Comparison of ENCODE assay signal across 16 cellular contexts in genomic region chr3:58824777-58825176, GRCh38.
"Had no signal": no experiment of that assay in that cellular context is flagged by ENCODE, and none has a peak within 500 bp of the region (broad histone marks: within the 10 kb centered on the region; RNA-seq: fewer than 3 reads in every experiment).

No MANE protein-coding gene starts in this region.

- ATAC-seq: activated naive CD4-positive, alpha-beta T cell treated with anti-CD3 and anti-CD28 coated beads, Interleukin-2, amount 50 U/mL, for 72 hours; psoas muscle; sciatic nerve; stimulated activated memory B cell treated with anti-CD40 and anti-IgM and Interleukin-4, amounts not matched to agents 10 μg/mL and 1 μg/mL and 100 μg/mL, for 72 hours had no signal

- H3K27ac Mint-ChIP-seq: activated naive CD4-positive, alpha-beta T cell treated with anti-CD3 and anti-CD28 coated beads, Interleukin-2, amount 50 U/mL, for 72 hours; endodermal cell; neural progenitor cell; stimulated activated memory B cell treated with anti-CD40 and anti-IgM and Interleukin-4, amounts not matched to agents 10 μg/mL and 1 μg/mL and 100 μg/mL, for 72 hours had no signal

- H3K4me3 ChIP-seq: left ventricle myocardium inferior, neural progenitor cell, psoas muscle, smooth muscle cell, thoracic aorta, upper lobe of left lung had no signal

- H3K4me2 ChIP-seq: neural progenitor cell had no signal

- H3K36me3 Mint-ChIP-seq: activated naive CD4-positive, alpha-beta T cell treated with anti-CD3 and anti-CD28 coated beads, Interleukin-2, amount 50 U/mL, for 72 hours; naive B cell; neural progenitor cell; stimulated activated memory B cell treated with anti-CD40 and anti-IgM and Interleukin-4, amounts not matched to agents 10 μg/mL and 1 μg/mL and 100 μg/mL, for 72 hours had no signal

- H3K27ac ChIP-seq: foreskin keratinocyte, left ventricle myocardium inferior, neural progenitor cell, psoas muscle, thoracic aorta, upper lobe of left lung had no signal

- DNase-seq: activated CD4-positive, CD25-positive, alpha-beta regulatory T cell treated with anti-CD3 and anti-CD28 coated beads, Interleukin-2, amount 50 U/mL, for 72 hours; activated CD8-positive, alpha-beta memory T cell treated with anti-CD3 and anti-CD28 coated beads, Interleukin-2, amount 50 U/mL, for 4 hours; activated effector memory CD4-positive, alpha-beta T cell treated with anti-CD3 and anti-CD28 coated beads, Interleukin-2, amount 50 U/mL, for 16 hours; psoas muscle; T1000 had no signal

- H3K36me3 ChIP-seq: left ventricle myocardium inferior, neural progenitor cell, thoracic aorta, upper lobe of left lung had no signal

- H3K4me1 Mint-ChIP-seq: stimulated activated memory B cell treated with anti-CD40 and anti-IgM and Interleukin-4, amounts not matched to agents 10 μg/mL and 1 μg/mL and 100 μg/mL, for 72 hours had no signal

- H3K9ac ChIP-seq: neural progenitor cell had no signal

- H3K4me1 ChIP-seq: foreskin keratinocyte, left ventricle myocardium inferior, psoas muscle, upper lobe of left lung had no signal

- H3K4me3 Mint-ChIP-seq: endodermal cell; naive B cell; neural progenitor cell; stimulated activated memory B cell treated with anti-CD40 and anti-IgM and Interleukin-4, amounts not matched to agents 10 μg/mL and 1 μg/mL and 100 μg/mL, for 72 hours had no signal

- H3K27me3 ChIP-seq: foreskin keratinocyte, neural progenitor cell, upper lobe of left lung had no signal

- H2AFZ ChIP-seq: neural progenitor cell had no signal

- H3K9me3 Mint-ChIP-seq: activated naive CD4-positive, alpha-beta T cell treated with anti-CD3 and anti-CD28 coated beads, Interleukin-2, amount 50 U/mL, for 72 hours; neural progenitor cell had no signal

- H3K9me3 ChIP-seq: left ventricle myocardium inferior, psoas muscle, thoracic aorta, upper lobe of left lung had no signal
